ENCODE assay signal across 8 cellular contexts in the genomic region with DNA sequence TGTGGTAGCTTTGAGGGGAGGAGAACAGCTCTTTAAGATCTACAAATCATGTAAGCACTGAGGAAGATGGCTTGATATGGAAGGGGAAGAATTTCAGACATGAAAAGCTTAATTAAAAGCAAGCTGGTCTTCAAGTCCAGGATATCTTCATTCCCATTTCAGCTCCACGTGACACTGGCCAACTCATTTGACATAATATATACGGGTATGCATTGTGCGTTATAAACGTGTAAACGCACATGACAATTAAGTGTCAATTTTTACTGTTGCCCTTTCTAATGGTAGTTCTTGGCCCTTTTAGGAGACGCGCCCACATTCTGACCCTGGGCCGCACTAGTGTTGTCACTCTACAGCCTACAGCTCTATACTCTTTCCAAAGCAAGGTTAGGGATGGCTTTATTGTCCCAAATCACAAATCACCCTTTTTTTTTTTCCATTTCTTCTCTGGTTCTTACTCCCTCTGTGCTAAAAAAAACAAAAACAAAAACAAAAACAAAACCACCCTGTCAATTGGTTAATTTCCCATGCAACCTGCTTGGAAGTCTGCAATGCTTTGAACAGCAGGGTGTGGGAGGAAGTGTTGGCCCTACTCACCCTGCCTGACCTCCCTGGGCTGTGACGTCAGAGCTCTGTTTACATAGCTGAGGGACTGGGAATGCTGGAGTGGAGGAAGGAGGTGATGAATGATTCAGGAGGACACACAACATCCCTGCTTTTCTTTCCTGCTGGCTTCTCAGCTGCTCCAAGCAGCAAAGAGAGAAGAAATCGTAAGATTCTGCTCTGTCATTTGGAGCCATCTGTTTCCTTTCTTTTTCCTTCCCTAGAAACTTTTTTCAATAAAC. TPM values are rescaled to one million over a fixed set of nuclear protein-coding genes. Genes with fewer than 3 reads are reported as not detected.
DNase-seq lines count a peak whose midpoint lies in the region; ATAC-seq and TF ChIP-seq lines count a peak whose summit lies in the region.

No MANE protein-coding gene starts in this region.

- 0 out of 2 replicates have a peak, but pooled peaks have one; percentile 18 for TF ChIP-seq EP300 in Ishikawa (IDR thresholded peaks at IDR 0.05; ENCODE audit: borderline replicate concordance)

- no peaks in the 10 kb centered on the region for H3K27me3 ChIP-seq in lung (ENCODE audit: control insufficient read depth, insufficient read depth)

- 76 to 78% methylated on average over 10 of the region's 10 CpGs for WGBS in lung, 2 donors

- CTCF ChIA-PET in AG04449 (lab: Yijun Ruan, JAX) = interaction anchor here (1.3 to 3.2 kb wide), 2 partner anchors 19 to 284 kb away, joined by 4 to 9 read pairs; partner anchors contain the start of gene RFK

- POLR2A ChIA-PET in AG04449 (lab: Yijun Ruan, JAX) = no interaction called here

- peaks cover 0 to 2% of the 10 kb centered on the region in 2 donors for H3K9me3 ChIP-seq in lung (ENCODE audit: control insufficient read depth in 2 of 2, insufficient read depth in 1 of 2, low read length in 1 of 2)

- H3K4me1 ChIP-seq in lung (ENCODE audit: control insufficient read depth in 2 of 2, insufficient read depth in 2 of 2, low read length in 2 of 2) = peaks cover 0 to 5% of the 10 kb centered on the region in 2 donors

- H3K4me3 ChIP-seq in AG04449 (ENCODE audit: low read depth, low read length) (no peak overlapping the region), lung (no peak overlapping the region)

- no peaks in the 10 kb centered on the region for H3K36me3 ChIP-seq in lung (ENCODE audit: control insufficient read depth in 2 of 2, insufficient read depth in 2 of 2, low read length in 2 of 2)

- TF ChIP-seq RAD21 in Ishikawa (IDR thresholded peaks at IDR 0.05; ENCODE audit: low read depth) = no peak

- no peak overlapping the region for H3K27ac ChIP-seq in lung (ENCODE audit: low read depth in 1 of 2, low read length in 1 of 2)

- ATAC-seq in lung (ENCODE audit: insufficient read depth, low FRiP score) (peak; percentile 47), GM21381 (IDR thresholded peaks at IDR 0.05; ENCODE audit: unreplicated experiment) (no peak), HG02852 (IDR thresholded peaks at IDR 0.05; ENCODE audit: unreplicated experiment) (no peak), GM18870 (IDR thresholded peaks at IDR 0.05; ENCODE audit: unreplicated experiment) (no peak)

- TF ChIP-seq CTCF in AG04449 (IDR thresholded peaks at IDR 0.05; ENCODE audit: insufficient read depth, low read length, missing control alignments) (no peak), lung (IDR thresholded peaks at IDR 0.05; ENCODE audit: control extremely low read depth, extremely low read depth) (no peak)

- peak; percentile 63 for DNase-seq in AG04449 (ENCODE audit: low read depth, low spot score)
- peak; percentile 35 for DNase-seq in dedifferentiated amniotic fluid mesenchymal stem cell (ENCODE audit: extremely low spot score)
- DNase-seq in lung (ENCODE audit: low spot score) = peak; percentile 65
- no peak for DNase-seq in NCI-H1092 (lab: John Stamatoyannopoulos, UW)

TF ChIP-seq in Ishikawa, 13 proteins besides CTCF, POLR2A, EP300 and RAD21:
- TF ChIP-seq CREB1 (IDR thresholded peaks at IDR 0.05; ENCODE audit: low read depth) (0 out of 2 replicates have a peak, but pooled peaks have one; percentile 42), CEBPB (IDR thresholded peaks at IDR 0.05) (no peak), MAX (IDR thresholded peaks at IDR 0.05) (peak; percentile 17; the same call in 1 of the 2 replicates), FOXM1 (IDR thresholded peaks at IDR 0.05; ENCODE audit: borderline replicate concordance, low read depth) (no peak), TEAD4 (IDR thresholded peaks at IDR 0.05) (peak; percentile 26; the same call in 1 of the 2 replicates), TAF1 (IDR thresholded peaks at IDR 0.05; ENCODE audit: low read depth) (no peak), REST (IDR thresholded peaks at IDR 0.05; ENCODE audit: low read depth) (no peak)

RNA-seq across cellular contexts. Expression of gene RFK, which starts 19.3 kb away (rescaled TPM):
- 10 to 100 TPM; 15.0 to 17.4 TPM for total RNA-seq in lung
- polyA plus RNA-seq in lung = 10 to 100 TPM in 1 of 2 donors, 1 to 10 TPM in 1; 9.3 to 16.0 TPM
